11 cellular contexts compared by ENCODE assay signal in the genomic region with DNA sequence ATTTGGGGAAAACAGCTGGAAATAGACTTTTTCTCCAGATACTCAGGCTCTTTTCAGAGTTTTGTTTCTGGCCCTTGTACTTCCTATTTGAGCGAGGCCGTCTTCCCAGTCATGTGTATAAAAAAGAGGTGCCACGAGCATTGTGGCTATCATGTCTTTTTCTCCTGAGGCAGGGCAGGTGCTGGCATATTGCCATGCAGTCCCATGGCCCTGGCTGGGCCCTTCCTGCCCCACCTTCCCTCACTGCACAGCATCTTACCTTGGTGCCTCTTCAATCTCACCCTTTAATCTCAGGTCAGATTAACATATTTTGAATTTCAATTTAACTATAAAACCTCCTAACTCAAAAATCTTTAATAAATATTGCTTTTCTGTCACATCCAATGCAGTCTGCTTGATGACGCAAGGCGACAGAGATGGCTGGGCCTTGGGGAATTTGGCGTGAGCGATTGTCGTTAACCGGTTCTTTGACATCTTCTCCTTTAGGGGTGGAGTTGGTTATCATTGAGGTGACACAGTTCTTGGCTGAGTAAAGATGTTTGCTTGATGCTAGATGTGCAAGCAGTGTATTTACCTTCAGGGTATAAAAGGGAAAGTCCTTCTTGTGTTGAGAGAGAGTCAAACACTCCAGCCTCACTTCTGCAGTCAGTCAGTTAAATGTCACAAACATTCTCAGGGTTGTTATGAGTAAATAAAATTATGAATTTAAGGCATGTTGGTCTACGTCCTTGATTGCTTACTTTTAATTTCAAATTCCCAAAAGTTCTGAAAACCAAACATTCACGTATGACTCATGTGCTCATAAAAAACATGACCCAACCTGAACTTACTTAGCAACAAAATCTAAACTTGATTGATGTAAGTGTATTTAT.
DNase-seq lines count a peak whose midpoint lies in the region; ATAC-seq, FAIRE-seq and TF ChIP-seq lines count a peak whose summit lies in the region.
"Had no signal": no experiment of that assay in that cellular context is flagged by ENCODE, and none has a peak within 500 bp of the region (broad histone marks: within the 10 kb centered on the region; RNA-seq: fewer than 3 reads in every experiment).

No MANE protein-coding gene starts in this region.

- peaks cover 28% of the 10 kb centered on the region for H3K4me1 ChIP-seq in ACC112 (ENCODE audit: control insufficient read depth, insufficient read depth, low read length, unreplicated experiment)
- no peaks in the 10 kb centered on the region for H3K4me1 ChIP-seq in lung (ENCODE audit: control insufficient read depth in 2 of 2, insufficient read depth in 2 of 2, low read length in 2 of 2)
- H3K4me1 ChIP-seq in Karpas-422 (ENCODE audit: low read length), result no peaks in the 10 kb centered on the region
- H3K4me1 ChIP-seq in gastroesophageal sphincter, result peaks cover 13 to 50% (median 19%) of the 10 kb centered on the region in 3 donors

- no peak for TF ChIP-seq EP300 in gastroesophageal sphincter (IDR thresholded peaks at IDR 0.05)

- H3K27me3 ChIP-seq in ACC112 (ENCODE audit: insufficient read depth, low read length), result no peaks in the 10 kb centered on the region
- no peaks in the 10 kb centered on the region for H3K27me3 ChIP-seq in bronchial epithelial cell (ENCODE audit: control insufficient read depth, insufficient read depth, low read length)
- no peaks in the 10 kb centered on the region for H3K27me3 ChIP-seq in lung (ENCODE audit: control insufficient read depth, insufficient read depth)
- no peaks in the 10 kb centered on the region for H3K27me3 ChIP-seq in Karpas-422 (ENCODE audit: low read length)
- no peaks in the 10 kb centered on the region for H3K27me3 ChIP-seq in gastroesophageal sphincter
- H3K27me3 ChIP-seq: BLaER1 had no signal

- H3K9me3 ChIP-seq in lung (ENCODE audit: control insufficient read depth in 2 of 2, insufficient read depth in 1 of 2, low read length in 1 of 2) (no peaks in the 10 kb centered on the region), Karpas-422 (ENCODE audit: low read length) (no peaks in the 10 kb centered on the region), gastroesophageal sphincter (no peaks in the 10 kb centered on the region)
- H3K9me3 ChIP-seq: BLaER1 had no signal

- peak; percentile 90 for DNase-seq in LNCaP clone FGC (ENCODE audit: low read depth)
- DNase-seq in bronchial epithelial cell (ENCODE audit: low read depth), result peak; percentile 91
- DNase-seq in lung (ENCODE audit: low spot score), result peak; percentile 41
- DNase-seq in NCI-H82 (lab: John Stamatoyannopoulos, UW), result no peak
- no peak for DNase-seq in Karpas-422
- no peak for DNase-seq in GM12891 (ENCODE audit: insufficient read length, low spot score)
- DNase-seq: NCI-H2107; stimulated activated CD4-positive, alpha-beta T cell treated with anti-CD3 and anti-CD28 coated beads, Interleukin-2, amount 100 ng/mL, for 24 hours had no signal

- no peaks in the 10 kb centered on the region for H4K20me1 ChIP-seq in Karpas-422 (ENCODE audit: insufficient read depth, low read depth, low read length)
- H4K20me1 ChIP-seq: BLaER1 had no signal

- no peak overlapping the region for H3K4me2 ChIP-seq in Karpas-422 (ENCODE audit: low read depth, low read length, poor library complexity, severe bottlenecking)
- H3K4me2 ChIP-seq: BLaER1 had no signal

- H3K9ac ChIP-seq in Karpas-422 (ENCODE audit: low read length), result no peak overlapping the region
- H3K9ac ChIP-seq: BLaER1 had no signal

- TF ChIP-seq POLR2A in gastroesophageal sphincter (IDR thresholded peaks at IDR 0.05) (no peak), GM12891 (IDR thresholded peaks at IDR 0.05; ENCODE audit: low read depth, low read length) (no peak)

- peak overlapping the region; percentile 12; the same call in 1 of the 2 replicates for H3K27ac ChIP-seq in ACC112 (ENCODE audit: low read depth, low read length)
- H3K27ac ChIP-seq in lung (ENCODE audit: low read depth in 1 of 2, low read length in 1 of 2), result no peak overlapping the region
- no peak overlapping the region for H3K27ac ChIP-seq in Karpas-422 (ENCODE audit: low read length)
- H3K27ac ChIP-seq in gastroesophageal sphincter, result peak overlapping the region in 1 of 4 donors; percentile 13
- H3K27ac ChIP-seq: BLaER1 had no signal

- ATAC-seq in lung (ENCODE audit: insufficient read depth, low FRiP score) (peak; percentile 68), gastroesophageal sphincter (no peak)

- no peak overlapping the region for H3K4me3 ChIP-seq in ACC112 (ENCODE audit: low read depth, low read length)
- H3K4me3 ChIP-seq in LNCaP clone FGC (ENCODE audit: low read depth, low read length), result no peak overlapping the region
- no peak overlapping the region for H3K4me3 ChIP-seq in bronchial epithelial cell (ENCODE audit: low read depth, low read length)
- H3K4me3 ChIP-seq in lung, result no peak overlapping the region
- no peak overlapping the region for H3K4me3 ChIP-seq in Karpas-422 (ENCODE audit: low read length)
- H3K4me3 ChIP-seq in gastroesophageal sphincter, result no peak overlapping the region
- H3K4me3 ChIP-seq: BLaER1 had no signal

- H3K79me2 ChIP-seq in ACC112 (ENCODE audit: control insufficient read depth, insufficient read depth, low read length, unreplicated experiment) (no peaks in the 10 kb centered on the region), Karpas-422 (ENCODE audit: low read length) (no peaks in the 10 kb centered on the region)

- no peak overlapping the region for H2AFZ ChIP-seq in ACC112 (ENCODE audit: low read length, unreplicated experiment)
- H2AFZ ChIP-seq in Karpas-422 (ENCODE audit: low read length), result no peak overlapping the region

- FAIRE-seq in bronchial epithelial cell (lab: Jason Lieb, UNC) (peak; percentile 28), GM12891 (lab: Jason Lieb, UNC) (no peak)

- H3K36me3 ChIP-seq in ACC112 (ENCODE audit: insufficient read depth, low read length) (no peaks in the 10 kb centered on the region), bronchial epithelial cell (ENCODE audit: control insufficient read depth, insufficient read depth, low read length) (no peaks in the 10 kb centered on the region), lung (ENCODE audit: control insufficient read depth in 2 of 2, insufficient read depth in 2 of 2, low read length in 2 of 2) (no peaks in the 10 kb centered on the region), Karpas-422 (ENCODE audit: insufficient read depth, low read length) (no peaks in the 10 kb centered on the region), gastroesophageal sphincter (no peaks in the 10 kb centered on the region)
- H3K36me3 ChIP-seq: BLaER1 had no signal

- 70 to 87% methylated on average over 11 of the region's 11 CpGs for WGBS in lung, 2 donors
- 78 to 81% methylated on average over 11 of the region's 11 CpGs for WGBS in gastroesophageal sphincter (ENCODE audit: low coverage in 1 of 2), 2 donors

- no peaks in the 10 kb centered on the region for H3K9me2 ChIP-seq in Karpas-422 (replicated peaks; ENCODE audit: insufficient read depth, low read length)

- TF ChIP-seq CTCF in LNCaP clone FGC (IDR thresholded peaks at IDR 0.05; ENCODE audit: control insufficient read depth, extremely low read depth, insufficient read depth) (no peak), bronchial epithelial cell (IDR thresholded peaks at IDR 0.05; ENCODE audit: insufficient read depth, low read length, severe bottlenecking) (no peak), lung (IDR thresholded peaks at IDR 0.05; ENCODE audit: control extremely low read depth, extremely low read depth) (no peak), gastroesophageal sphincter (IDR thresholded peaks at IDR 0.05) (no peak)

TF ChIP-seq in GM12891, 5 proteins besides CTCF, POLR2A, EP300 and RAD21:
- no peak for TF ChIP-seq SPI1 (IDR thresholded peaks at IDR 0.05; ENCODE audit: low read depth, low read length)
- no peak for TF ChIP-seq TAF1 (IDR thresholded peaks at IDR 0.05; ENCODE audit: low read depth, low read length)
- no peak for TF ChIP-seq PAX5 (IDR thresholded peaks at IDR 0.05; ENCODE audit: insufficient read depth, low read length, severe bottlenecking)
- TF ChIP-seq POLR2AphosphoS5 (IDR thresholded peaks at IDR 0.05; ENCODE audit: low read depth, low read length), result no peak
- no peak for TF ChIP-seq POU2F2 (IDR thresholded peaks at IDR 0.05; ENCODE audit: low read depth, low read length)
TF ChIP-seq in GM12891: peak in this region for 0.

Comparison
In these comparisons a context has a peak if more than half of its experiments do, and no peak if none do; other contexts are left out.
1. DNase-seq: peak in LNCaP clone FGC (single experiment), bronchial epithelial cell (single experiment) and lung (single experiment); none in NCI-H82 (single experiment), Karpas-422 (single experiment) and GM12891 (single experiment).